Comparison of ENCODE assay signal across 15 cellular contexts in the genomic region with DNA sequence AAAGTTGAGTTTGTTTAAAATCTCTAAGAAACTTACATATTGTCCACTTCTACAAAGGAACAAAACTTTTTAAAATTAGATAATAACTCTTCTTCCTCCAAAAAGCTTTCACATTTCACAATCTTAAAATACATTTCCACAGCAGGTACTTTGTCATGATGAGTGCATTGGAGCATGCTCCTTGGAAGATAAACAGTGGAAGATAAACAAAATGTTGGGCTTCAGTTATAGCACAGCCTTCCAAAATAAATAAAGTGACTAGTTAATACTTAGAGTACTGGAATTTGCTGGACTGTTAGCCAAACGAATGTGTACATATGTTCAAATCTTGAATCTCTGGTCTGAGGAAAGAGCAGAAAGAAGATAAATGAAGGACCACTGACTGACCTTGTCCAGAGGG. TPM values are rescaled to one million over a fixed set of nuclear protein-coding genes. Genes with fewer than 3 reads are reported as not detected.
DNase-seq lines count a peak whose midpoint lies in the region; ATAC-seq and TF ChIP-seq lines count a peak whose summit lies in the region.
"Had no signal": no experiment of that assay in that cellular context is flagged by ENCODE, and none has a peak within 500 bp of the region (broad histone marks: within the 10 kb centered on the region; RNA-seq: fewer than 3 reads in every experiment).

No MANE protein-coding gene starts in this region.

- H3K4me1 ChIP-seq in IMR-90 (ENCODE audit: control insufficient read depth, insufficient read depth, low read length) (peaks cover 21% of the 10 kb centered on the region), esophagus squamous epithelium (peaks cover 0 to 9% (median 0%) of the 10 kb centered on the region in 3 donors), lower lobe of right lung (peaks cover 20% of the 10 kb centered on the region), vagina (no peaks in the 10 kb centered on the region)
- H3K4me1 ChIP-seq: BLaER1 had no signal

- CTCF ChIA-PET in AG04449 (lab: Yijun Ruan, JAX) (interaction anchor here (2.6 kb wide), 1 partner anchor 55 kb away, joined by 8 read pairs; a partner anchor contains a TSS), IMR-90 (lab: Yijun Ruan, JAX) (interaction anchor here (1.1 kb wide), 2 partner anchors 54 to 361 kb away, joined by 3 to 5 read pairs; a partner anchor contains a TSS)

- peak overlapping the region; percentile 99; the same call in 1 of the 2 replicates for H2AK5ac ChIP-seq in IMR-90 (ENCODE audit: low read depth, low read length)

- H3K56ac ChIP-seq in IMR-90 (ENCODE audit: extremely low read depth, insufficient read depth, low read length) = peak overlapping the region; percentile 73

- H3K4me3 ChIP-seq in AG04449 (ENCODE audit: low read depth, low read length) = no peak overlapping the region
- no peak overlapping the region for H3K4me3 ChIP-seq in IMR-90 (ENCODE audit: insufficient read depth, low read depth, low read length)
- H3K4me3 ChIP-seq in esophagus squamous epithelium = no peak overlapping the region
- no peak overlapping the region for H3K4me3 ChIP-seq in lower lobe of right lung
- no peak overlapping the region for H3K4me3 ChIP-seq in vagina
- H3K4me3 ChIP-seq: BLaER1 had no signal

- TF ChIP-seq RAD21 in IMR-90 (IDR thresholded peaks at IDR 0.05; ENCODE audit: low read length) = no peak

- peak overlapping the region; percentile 98 for H2BK120ac ChIP-seq in IMR-90 (ENCODE audit: low read depth, low read length)

- H3K9me1 ChIP-seq in IMR-90 (ENCODE audit: insufficient read depth, low read length) = peaks cover 6% of the 10 kb centered on the region

- peaks cover 0 to 9% of the 10 kb centered on the region in 2 experiments; a peak in 2 of 4 replicates for H3K79me1 ChIP-seq in IMR-90 (ENCODE audit: low read depth in 1 of 2, low read length in 2 of 2)

- peak overlapping the region; percentile 46; the same call in 1 of the 2 replicates for H3K9ac ChIP-seq in IMR-90 (ENCODE audit: low read depth, low read length)
- H3K9ac ChIP-seq: BLaER1 had no signal

- H2BK20ac ChIP-seq in IMR-90 (ENCODE audit: low read depth, low read length) = peak overlapping the region; percentile 99

- no peak overlapping the region for H2AFZ ChIP-seq in IMR-90 (replicated peaks; ENCODE audit: low read length, poor library complexity)

- peak overlapping the region; percentile 97 for H2BK5ac ChIP-seq in IMR-90 (ENCODE audit: low read depth, low read length, poor library complexity, severe bottlenecking)

- peak overlapping the region; percentile 45; the same call in 1 of the 2 replicates for H3K4me2 ChIP-seq in IMR-90 (ENCODE audit: low read depth, low read length)
- H3K4me2 ChIP-seq: BLaER1 had no signal

- BruUV-seq in IMR-90 (replicated peaks; lab: Mats Ljungman, UMichigan) = no TSS peak

- peak; percentile 76 for ATAC-seq in IMR-90 (ENCODE audit: low read depth)
- ATAC-seq in lower lobe of right lung = peak; percentile 56 to 91
- no peak for ATAC-seq in GM19035 (IDR thresholded peaks at IDR 0.05; ENCODE audit: unreplicated experiment)

- in situ Hi-C loops in IMR-90 (cut with MboI; ENCODE audit: low sequenced_read_pairs) (no loop called here), GM13976 (cut with MboI; ENCODE audit: low sequenced_read_pairs, unreplicated experiment) (no loop called here)

- peak overlapping the region; percentile 89 for H4K5ac ChIP-seq in IMR-90 (ENCODE audit: low read depth, low read length)

- no peaks in the 10 kb centered on the region for H3K36me3 ChIP-seq in IMR-90 (ENCODE audit: control insufficient read depth, insufficient read depth, low read length)
- H3K36me3 ChIP-seq in esophagus squamous epithelium = no peaks in the 10 kb centered on the region
- no peaks in the 10 kb centered on the region for H3K36me3 ChIP-seq in lower lobe of right lung
- no peaks in the 10 kb centered on the region for H3K36me3 ChIP-seq in vagina
- H3K36me3 ChIP-seq: BLaER1 had no signal

- H3K27me3 ChIP-seq in IMR-90 (ENCODE audit: control insufficient read depth, insufficient read depth, low read length) (no peaks in the 10 kb centered on the region), esophagus squamous epithelium (no peaks in the 10 kb centered on the region), lower lobe of right lung (ENCODE audit: low read depth) (no peaks in the 10 kb centered on the region), vagina (no peaks in the 10 kb centered on the region)
- H3K27me3 ChIP-seq: BLaER1 had no signal

- peak overlapping the region in 1 of 2 experiments; percentile 85; a peak in 3 of 4 replicates for H4K8ac ChIP-seq in IMR-90 (ENCODE audit: low read depth in 2 of 2, low read length in 2 of 2)

- peak; percentile 53 for DNase-seq in AG04449 (ENCODE audit: low read depth, low spot score)
- DNase-seq in IMR-90 = peak; percentile 93
- DNase-seq in esophagus squamous epithelium (lab: John Stamatoyannopoulos, UW) = no peak
- no peak for DNase-seq in lower lobe of right lung
- DNase-seq in vagina (ENCODE audit: extremely low spot score in 2 of 2) = no peak
- DNase-seq in retina = no peak
- no peak for DNase-seq in GM13976 (ENCODE audit: low spot score)
- DNase-seq: activated CD4-positive, CD25-positive, alpha-beta regulatory T cell; activated T-cell treated with anti-CD3 and anti-CD28 coated beads, Interleukin-2, amount 50 U/mL, for 1 hour; erythroblast; NCI-H146; NCI-H82; stimulated activated naive CD4-positive, alpha-beta T cell had no signal

- peak overlapping the region; percentile 93 for H3K18ac ChIP-seq in IMR-90 (ENCODE audit: low read depth, low read length)

- peak overlapping the region; percentile 92 for H4K91ac ChIP-seq in IMR-90 (ENCODE audit: insufficient read depth, low read depth, low read length)

- H2AK9ac ChIP-seq in IMR-90 (replicated peaks; ENCODE audit: low read depth, low read length, poor library complexity) = no peak overlapping the region

- H3K14ac ChIP-seq in IMR-90 (replicated peaks; ENCODE audit: low read depth, low read length) = peak overlapping the region; percentile 92

- WGBS in IMR-90 (ENCODE audit: extremely low coverage in 2 of 2, insufficient read length in 1 of 2), 2 experiments = 0% methylated on average over 1 of the region's 1 CpG; no CpG with 5 or more reads in 1 of the 2 experiments
- 12 to 18% methylated on average over 1 of the region's 1 CpG for WGBS in esophagus squamous epithelium, 2 donors

- no peak for TF ChIP-seq CTCF in AG04449 (IDR thresholded peaks at IDR 0.05; ENCODE audit: insufficient read depth, low read length, missing control alignments)
- no peak for TF ChIP-seq CTCF in IMR-90 (conservative IDR thresholded peaks at IDR 0.05; ENCODE audit: low read depth, low read length)
- no peak for TF ChIP-seq CTCF in esophagus squamous epithelium (IDR thresholded peaks at IDR 0.05)
- TF ChIP-seq CTCF in lower lobe of right lung (IDR thresholded peaks at IDR 0.05) = no peak
- TF ChIP-seq CTCF in vagina (IDR thresholded peaks at IDR 0.05) = no peak
- no peak for TF ChIP-seq CTCF in GM13976 (IDR thresholded peaks at IDR 0.05; ENCODE audit: borderline replicate concordance, control extremely low read depth, extremely low read depth, insufficient read depth, missing control alignments)

- dilution Hi-C loops in IMR-90 (cut with HindIII; ENCODE audit: low sequenced_read_pairs, unreplicated experiment) = no loop called here

- H3K4ac ChIP-seq in IMR-90 (ENCODE audit: low read depth, low read length) = peak overlapping the region; percentile 98

- intact Hi-C loops in IMR-90 (cut with micrococcal nuclease) = loop anchor here (2.0 kb wide), 1 partner anchor 55 kb away; a partner anchor contains a TSS
- intact Hi-C loops in esophagus squamous epithelium (cut with DNase I) = no loop called here
- intact Hi-C loops in lower lobe of right lung (cut with DNase I) = no loop called here
- intact Hi-C loops in vagina (cut with DNase I) = no loop called here

- H3K9me3 ChIP-seq in IMR-90 (ENCODE audit: control insufficient read depth, insufficient read depth, low read length) (no peaks in the 10 kb centered on the region), esophagus squamous epithelium (no peaks in the 10 kb centered on the region), lower lobe of right lung (no peaks in the 10 kb centered on the region), vagina (no peaks in the 10 kb centered on the region)
- H3K9me3 ChIP-seq: BLaER1 had no signal

- peak overlapping the region; percentile 69; the same call in 1 of the 3 replicates for H2BK15ac ChIP-seq in IMR-90 (ENCODE audit: low read depth, low read length)

- TF ChIP-seq POLR2A in IMR-90 (IDR thresholded peaks at IDR 0.05; ENCODE audit: low read depth, low read length) (no peak), esophagus squamous epithelium (IDR thresholded peaks at IDR 0.05) (no peak), vagina (IDR thresholded peaks at IDR 0.05) (no peak)

- H3K27ac ChIP-seq in IMR-90 (ENCODE audit: insufficient read depth, low read length) = peak overlapping the region; percentile 92
- H3K27ac ChIP-seq in esophagus squamous epithelium = peak overlapping the region in 3 of 4 donors; percentile 16 to 47 (median 40)
- H3K27ac ChIP-seq in lower lobe of right lung = peak overlapping the region; percentile 4
- H3K27ac ChIP-seq in vagina = no peak overlapping the region
- H3K27ac ChIP-seq: BLaER1 had no signal

- POLR2A ChIA-PET in AG04449 (lab: Yijun Ruan, JAX) = no interaction called here
- POLR2A ChIA-PET in IMR-90 (lab: Charles Lee; ENCODE audit: unreplicated experiment) = interaction anchor here (1.9 to 2.7 kb wide), 4 partner anchors 20 to 58 kb away, joined by 4 to 13 read pairs (median 5); a partner anchor contains a TSS

- H3K23ac ChIP-seq in IMR-90 (ENCODE audit: low read depth, low read length) = peak overlapping the region; percentile 87

- H4K20me1 ChIP-seq in IMR-90 (ENCODE audit: insufficient read depth, low read length) = no peaks in the 10 kb centered on the region
- H4K20me1 ChIP-seq: BLaER1 had no signal

TF ChIP-seq in IMR-90, 13 proteins besides CTCF, POLR2A, EP300 and RAD21 (continues in another document):
- no peak for TF ChIP-seq SMC3 (IDR thresholded peaks at IDR 0.05; ENCODE audit: low read depth, low read length)
- TF ChIP-seq MAFK (IDR thresholded peaks at IDR 0.05; ENCODE audit: low read depth, low read length) = no peak
- no peak for TF ChIP-seq MAZ (IDR thresholded peaks at IDR 0.05; ENCODE audit: borderline replicate concordance, low read depth, low read length)
- peak; percentile 63; the same call in 1 of the 2 replicates for TF ChIP-seq BHLHE40 (IDR thresholded peaks at IDR 0.05; ENCODE audit: low read depth, low read length)
- TF ChIP-seq CEBPB (IDR thresholded peaks at IDR 0.05; ENCODE audit: low read depth, low read length) = peak; percentile 86
- TF ChIP-seq RFX5 (IDR thresholded peaks at IDR 0.05; ENCODE audit: low read depth, low read length) = no peak

RNA-seq across cellular contexts. Expression of a gene that starts 54.9 kb away (rescaled TPM):
- 567 and 770 TPM in 2 replicates for total RNA-seq in IMR-90 (2012; rRNA removed)
- 71.5 and 101 TPM in 2 replicates for polyA plus RNA-seq in IMR-90 (2012; rRNA removed)
- 25.9 and 36.3 TPM in 2 replicates for polyA plus RNA-seq in IMR-90 (2012; cell fraction: cytosol; rRNA removed)
- 34.7 and 324 TPM in 2 replicates for polyA plus RNA-seq in IMR-90 (2012; cell fraction: nucleus; rRNA removed; ENCODE audit: low replicate concordance)
- total RNA-seq in esophagus squamous epithelium = 10 to 100 TPM in 1 of 4 donors, 1 to 10 TPM in 3; 1.9 to 26.7 (median 6.0) TPM
- total RNA-seq in lower lobe of right lung = 39.8 TPM
- total RNA-seq in vagina = 23.1 TPM

Comparison
In these comparisons a context has a peak if more than half of its experiments do, and no peak if none do; other contexts are left out.
1. DNase-seq: peak in AG04449 (single experiment) and IMR-90 (single experiment); none in esophagus squamous epithelium (single experiment), lower lobe of right lung (single experiment), vagina (0 of 2), retina (single experiment) and GM13976 (single experiment).
2. RNA of a gene that starts 54.9 kb away (total RNA-seq): 567 to 770 TPM in IMR-90; 39.8 TPM in lower lobe of right lung (single experiment), 23.1 TPM in vagina (single experiment) and 1.9 to 26.7 TPM in esophagus squamous epithelium; every median in the first group is over 10 times any median in the second.